ENCODE assay signal across 11 cellular contexts in genomic region chr4:107283587-107284559, GRCh38.
A peak's percentile ranks its signal among the peaks of the same experiment; 100 is the strongest.
DNase-seq lines count a peak whose midpoint lies in the region; ATAC-seq, FAIRE-seq and TF ChIP-seq lines count a peak whose summit lies in the region.
"Had no signal": no experiment of that assay in that cellular context is flagged by ENCODE, and none has a peak within 500 bp of the region (broad histone marks: within the 10 kb centered on the region; RNA-seq: fewer than 3 reads in every experiment).

No MANE protein-coding gene starts in this region.

- CTCF ChIA-PET in activated CD8-positive, alpha-beta T cell treated with anti-CD3 and anti-CD28 coated beads, Interleukin-2, amount 10 ng/mL, durations not matched to agents 7 days and 5 days (lab: Charles Lee): no interaction called here

- no peaks in the 10 kb centered on the region for H3K9me3 Mint-ChIP-seq in activated T-helper 17 cell treated with anti-CD3 and anti-CD28 coated beads, Interleukin-2, amount 50 U/mL, for 72 hours
- H3K9me3 Mint-ChIP-seq in activated CD8-positive, alpha-beta T cell treated with anti-CD3 and anti-CD28 coated beads, Interleukin-2, amount 10 ng/mL, durations not matched to agents 7 days and 5 days (ENCODE audit: insufficient read depth): no peaks in the 10 kb centered on the region
- H3K9me3 Mint-ChIP-seq: activated T-cell treated with anti-CD3 and anti-CD28 coated beads, Interleukin-2, amount 50 U/mL, for 72 hours had no signal

- H3K4me1 Mint-ChIP-seq in activated T-helper 17 cell treated with anti-CD3 and anti-CD28 coated beads, Interleukin-2, amount 50 U/mL, for 72 hours: no peaks in the 10 kb centered on the region
- no peaks in the 10 kb centered on the region for H3K4me1 Mint-ChIP-seq in activated CD8-positive, alpha-beta T cell treated with anti-CD3 and anti-CD28 coated beads, Interleukin-2, amount 10 ng/mL, durations not matched to agents 7 days and 5 days (ENCODE audit: low read depth)

- TF ChIP-seq CTCF in fibroblast of the aortic adventitia (IDR thresholded peaks at IDR 0.05; ENCODE audit: insufficient read depth, low read length): no peak

- no peak overlapping the region for H3K27ac Mint-ChIP-seq in activated T-helper 17 cell treated with anti-CD3 and anti-CD28 coated beads, Interleukin-2, amount 50 U/mL, for 72 hours
- no peak overlapping the region for H3K27ac Mint-ChIP-seq in activated CD8-positive, alpha-beta T cell treated with anti-CD3 and anti-CD28 coated beads, Interleukin-2, amount 10 ng/mL, durations not matched to agents 7 days and 5 days
- H3K27ac Mint-ChIP-seq: activated T-cell treated with anti-CD3 and anti-CD28 coated beads, Interleukin-2, amount 50 U/mL, for 72 hours had no signal

- H3K4me3 Mint-ChIP-seq in activated T-helper 17 cell treated with anti-CD3 and anti-CD28 coated beads, Interleukin-2, amount 50 U/mL, for 72 hours: no peak overlapping the region
- no peak overlapping the region for H3K4me3 Mint-ChIP-seq in activated CD8-positive, alpha-beta T cell treated with anti-CD3 and anti-CD28 coated beads, Interleukin-2, amount 10 ng/mL, durations not matched to agents 7 days and 5 days
- H3K4me3 Mint-ChIP-seq: activated T-cell treated with anti-CD3 and anti-CD28 coated beads, Interleukin-2, amount 50 U/mL, for 72 hours had no signal

- ATAC-seq in SK-N-SH treated with all-trans-retinoic acid at 6 μM for 48 hours: peak; percentile 92
- ATAC-seq in GM19397 (IDR thresholded peaks at IDR 0.05; ENCODE audit: unreplicated experiment): no peak
- ATAC-seq in activated T-helper 17 cell treated with anti-CD3 and anti-CD28 coated beads, Interleukin-2, amount 50 U/mL, for 72 hours (replicated peaks): no peak
- no peak for ATAC-seq in activated CD8-positive, alpha-beta T cell treated with anti-CD3 and anti-CD28 coated beads, Interleukin-2, amount 10 ng/mL, durations not matched to agents 7 days and 5 days
- ATAC-seq: activated T-cell treated with anti-CD3 and anti-CD28 coated beads, Interleukin-2, amount 50 U/mL, for 72 hours had no signal

- peak; percentile 6 for FAIRE-seq in H54 (lab: Jason Lieb, UNC)
- FAIRE-seq: kidney had no signal

- no peak for TF ChIP-seq POLR2A in H54 (IDR thresholded peaks at IDR 0.05; ENCODE audit: low read depth, low read length)

- H3K4me3 ChIP-seq in fibroblast of the aortic adventitia (ENCODE audit: low read depth, low read length) (no peak overlapping the region), skeletal muscle cell (ENCODE audit: low read depth, low read length) (no peak overlapping the region)

- peaks cover 7% of the 10 kb centered on the region for H3K27me3 Mint-ChIP-seq in activated T-helper 17 cell treated with anti-CD3 and anti-CD28 coated beads, Interleukin-2, amount 50 U/mL, for 72 hours
- H3K27me3 Mint-ChIP-seq in activated CD8-positive, alpha-beta T cell treated with anti-CD3 and anti-CD28 coated beads, Interleukin-2, amount 10 ng/mL, durations not matched to agents 7 days and 5 days (ENCODE audit: low read depth): no peaks in the 10 kb centered on the region

- no peaks in the 10 kb centered on the region for H3K36me3 Mint-ChIP-seq in activated T-helper 17 cell treated with anti-CD3 and anti-CD28 coated beads, Interleukin-2, amount 50 U/mL, for 72 hours (ENCODE audit: low read depth)
- H3K36me3 Mint-ChIP-seq in activated CD8-positive, alpha-beta T cell treated with anti-CD3 and anti-CD28 coated beads, Interleukin-2, amount 10 ng/mL, durations not matched to agents 7 days and 5 days (ENCODE audit: low read depth): no peaks in the 10 kb centered on the region

- POLR2A ChIA-PET in activated CD8-positive, alpha-beta T cell treated with anti-CD3 and anti-CD28 coated beads, Interleukin-2, amount 10 ng/mL, durations not matched to agents 7 days and 5 days (lab: Charles Lee): no interaction called here

- DNase-seq in H54 (ENCODE audit: insufficient read length, low spot score): no peak
- DNase-seq in fibroblast of the aortic adventitia (ENCODE audit: low read depth): peak; percentile 91
- DNase-seq in skeletal muscle cell (ENCODE audit: low read depth): peak; percentile 91
- no peak for DNase-seq in retina
- no peak for DNase-seq in activated CD8-positive, alpha-beta T cell treated with anti-CD3 and anti-CD28 coated beads, Interleukin-2, amount 10 ng/mL, durations not matched to agents 7 days and 5 days
- DNase-seq: activated T-cell treated with anti-CD3 and anti-CD28 coated beads, Interleukin-2, amount 50 U/mL, for 72 hours; dermis blood vessel endothelial cell; kidney had no signal

TF ChIP-seq in SK-N-SH treated with all-trans-retinoic acid at 6 μM for 48 hours, 23 proteins besides CTCF, POLR2A, EP300 and RAD21 (continues in another document):
- TF ChIP-seq ISL1 (CRISPR knock-in tag; IDR thresholded peaks at IDR 0.05) (peak; percentile 83), SNAI2 (CRISPR knock-in tag; IDR thresholded peaks at IDR 0.05) (no peak), ZC3H10 (CRISPR knock-in tag; IDR thresholded peaks at IDR 0.05) (no peak; the same call in 1 of the 2 replicates), PATZ1 (CRISPR knock-in tag; IDR thresholded peaks at IDR 0.05; ENCODE audit: borderline replicate concordance) (no peak), OSR1 (CRISPR knock-in tag; IDR thresholded peaks at IDR 0.05) (no peak), TSHZ2 (CRISPR knock-in tag; IDR thresholded peaks at IDR 0.05) (peak; percentile 63), ZFP30 (CRISPR knock-in tag; IDR thresholded peaks at IDR 0.05) (no peak), ZNF70 (CRISPR knock-in tag; IDR thresholded peaks at IDR 0.05) (no peak), ZNF8 (CRISPR knock-in tag; IDR thresholded peaks at IDR 0.05) (no peak), POU6F1 (CRISPR knock-in tag; IDR thresholded peaks at IDR 0.05; ENCODE audit: borderline replicate concordance, low read depth) (no peak), ESRRG (CRISPR knock-in tag; IDR thresholded peaks at IDR 0.05) (no peak), PPARA (CRISPR knock-in tag; IDR thresholded peaks at IDR 0.05; ENCODE audit: borderline replicate concordance) (no peak)

Comparison
In these comparisons a context has a peak if more than half of its experiments do, and no peak if none do; other contexts are left out.
1. DNase-seq: peak in fibroblast of the aortic adventitia (single experiment) and skeletal muscle cell (single experiment); none in H54 (single experiment), retina (single experiment) and activated CD8-positive, alpha-beta T cell treated with anti-CD3 and anti-CD28 coated beads, Interleukin-2, amount 10 ng/mL, durations not matched to agents 7 days and 5 days (single experiment).